In genomic region chr19:47430041-47430802, GRCh38 we compare ENCODE assay signal across 1 cellular context.
TF ChIP-seq lines count a peak whose summit lies in the region.

No MANE protein-coding gene starts in this region.

TF ChIP-seq in HepG2, 621 proteins besides CTCF, POLR2A, EP300 and RAD21 (continued from another document and continues in another):
- no peak for TF ChIP-seq E2F1 (CRISPR knock-in tag; IDR thresholded peaks at IDR 0.05)
- 0 out of 2 replicates have a peak, but pooled peaks have one; percentile 40 for TF ChIP-seq AKAP8 (CRISPR knock-in tag; IDR thresholded peaks at IDR 0.05)
- no peak for TF ChIP-seq GPBP1L1 (CRISPR knock-in tag; IDR thresholded peaks at IDR 0.05)
- peak; percentile 94 for TF ChIP-seq ZNF616 (CRISPR knock-in tag; IDR thresholded peaks at IDR 0.05; ENCODE audit: low read depth)
- no peak for TF ChIP-seq ELK4 (CRISPR knock-in tag; IDR thresholded peaks at IDR 0.05; ENCODE audit: borderline replicate concordance)
- no peak for TF ChIP-seq POLR2AphosphoS2 (IDR thresholded peaks at IDR 0.05; ENCODE audit: low read depth, low read length)
- peak; percentile 85; the same call in 1 of the 2 replicates for TF ChIP-seq LBX2 (CRISPR knock-in tag; IDR thresholded peaks at IDR 0.05; ENCODE audit: borderline replicate concordance)
- TF ChIP-seq ZNF800 (CRISPR knock-in tag; IDR thresholded peaks at IDR 0.05): peak; percentile 86
- peak; percentile 59 for TF ChIP-seq RBM39 (IDR thresholded peaks at IDR 0.05; ENCODE audit: low read depth, low read length, poor library complexity, severe bottlenecking)
- 0 out of 4 replicates have a peak, but pooled peaks of 1 of the 2 experiments have one; percentile 49 for TF ChIP-seq KLF16 (CRISPR knock-in tag; IDR thresholded peaks at IDR 0.05)
- TF ChIP-seq ZNF484 (CRISPR knock-in tag; IDR thresholded peaks at IDR 0.05; ENCODE audit: borderline replicate concordance, low read depth): peak; percentile 78; the same call in 1 of the 2 replicates
- 0 out of 2 replicates have a peak, but pooled peaks have one; percentile 53 for TF ChIP-seq ZNF543 (CRISPR knock-in tag; IDR thresholded peaks at IDR 0.05)
- peak; percentile 94 for TF ChIP-seq SRY (CRISPR knock-in tag; IDR thresholded peaks at IDR 0.05)
- TF ChIP-seq ZNF768 (CRISPR knock-in tag; IDR thresholded peaks at IDR 0.05): peak; percentile 39; the same call in 1 of the 2 replicates
- TF ChIP-seq GTF2F1 (IDR thresholded peaks at IDR 0.05; ENCODE audit: low read length): no peak
- no peak for TF ChIP-seq ZNF737 (CRISPR knock-in tag; IDR thresholded peaks at IDR 0.05; ENCODE audit: borderline replicate concordance)
- TF ChIP-seq ETV5 (CRISPR knock-in tag; IDR thresholded peaks at IDR 0.05; ENCODE audit: borderline replicate concordance): peak; percentile 47; the same call in 1 of the 2 replicates
- TF ChIP-seq POLR2AphosphoS5 (IDR thresholded peaks at IDR 0.05; ENCODE audit: low read depth, low read length): no peak
- TF ChIP-seq NCOR1 (IDR thresholded peaks at IDR 0.05; ENCODE audit: borderline replicate concordance, low read length): no peak
- peak; percentile 96 for TF ChIP-seq ZBTB38 (CRISPR knock-in tag; IDR thresholded peaks at IDR 0.05)
- TF ChIP-seq ZBTB20 (CRISPR knock-in tag; IDR thresholded peaks at IDR 0.05; ENCODE audit: borderline replicate concordance, low read depth): no peak; the same call in 1 of the 2 replicates
- no peak for TF ChIP-seq ZNF367 (CRISPR knock-in tag; IDR thresholded peaks at IDR 0.05; ENCODE audit: borderline replicate concordance)
- peak; percentile 51; the same call in 1 of the 2 replicates for TF ChIP-seq ARID4A (CRISPR knock-in tag; IDR thresholded peaks at IDR 0.05; ENCODE audit: borderline replicate concordance)
- peak; percentile 90 for TF ChIP-seq MXD1 (CRISPR knock-in tag; IDR thresholded peaks at IDR 0.05)
- TF ChIP-seq SMYD3 (CRISPR knock-in tag; IDR thresholded peaks at IDR 0.05): no peak
- TF ChIP-seq KAT2B (IDR thresholded peaks at IDR 0.05; ENCODE audit: borderline replicate concordance, low read depth, low read length): no peak
- TF ChIP-seq ATF7-NPFF (CRISPR knock-in tag; IDR thresholded peaks at IDR 0.05; ENCODE audit: low read depth): peak; percentile 86; the same call in 1 of the 2 replicates
- peak; percentile 70; the same call in 1 of the 2 replicates for TF ChIP-seq NR1H2 (CRISPR knock-in tag; IDR thresholded peaks at IDR 0.05; ENCODE audit: borderline replicate concordance, low read depth)
- TF ChIP-seq ZNF503 (CRISPR knock-in tag; IDR thresholded peaks at IDR 0.05): no peak
- 0 out of 2 replicates have a peak, but pooled peaks have one; percentile 59 for TF ChIP-seq ZNF468 (CRISPR knock-in tag; IDR thresholded peaks at IDR 0.05)
- TF ChIP-seq ZNF292 (CRISPR knock-in tag; IDR thresholded peaks at IDR 0.05; ENCODE audit: borderline replicate concordance, low read depth): 0 out of 2 replicates have a peak, but pooled peaks have one; percentile 13
- TF ChIP-seq KIAA2018 (CRISPR knock-in tag; IDR thresholded peaks at IDR 0.05; ENCODE audit: borderline replicate concordance): no peak
